Comparison of ENCODE assay signal across 20 cellular contexts in the genomic region with DNA sequence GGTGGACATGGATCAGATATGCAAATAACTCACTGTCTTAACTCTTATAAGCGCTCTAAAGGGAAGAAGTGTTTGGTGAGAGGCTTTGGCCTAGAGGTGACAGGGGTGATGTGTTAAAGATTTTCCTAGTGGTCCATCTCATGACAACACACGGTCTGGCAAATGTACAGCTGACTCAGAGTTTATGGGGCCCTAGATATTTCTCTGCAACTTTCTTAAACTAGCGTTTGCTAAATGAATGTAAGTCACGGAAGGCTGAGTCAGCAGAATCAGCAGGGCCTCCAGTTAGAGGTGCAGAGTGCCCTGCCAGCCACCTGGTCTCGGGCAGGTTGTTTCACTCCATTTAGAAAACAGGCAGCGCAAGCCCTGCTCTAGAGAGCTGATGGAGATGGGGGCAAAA. TPM values are rescaled to one million over a fixed set of nuclear protein-coding genes. Genes with fewer than 3 reads are reported as not detected.
DNase-seq lines count a peak whose midpoint lies in the region; ATAC-seq, FAIRE-seq and TF ChIP-seq lines count a peak whose summit lies in the region.
"Had no signal": no experiment of that assay in that cellular context is flagged by ENCODE, and none has a peak within 500 bp of the region (broad histone marks: within the 10 kb centered on the region; RNA-seq: fewer than 3 reads in every experiment).

No MANE protein-coding gene starts in this region.

- H3K4me3 Mint-ChIP-seq in T-helper 17 cell (no peak overlapping the region), osteocyte (ENCODE audit: unreplicated experiment) (no peak overlapping the region)

- H3K36me3 ChIP-seq in small intestine (ENCODE audit: control insufficient read depth in 2 of 2, insufficient read depth in 2 of 2, low read length in 2 of 2), result peaks cover 0 to 3% of the 10 kb centered on the region in 2 donors
- H3K36me3 ChIP-seq: SJCRH30 had no signal

- TF ChIP-seq CTCF in AG04450 (IDR thresholded peaks at IDR 0.05; ENCODE audit: low read depth, low read length), result no peak
- TF ChIP-seq CTCF in fibroblast of mammary gland (conservative IDR thresholded peaks at IDR 0.05; ENCODE audit: control insufficient read depth, insufficient read depth, low read depth, low read length), result no peak
- no peak for TF ChIP-seq CTCF in osteocyte (IDR thresholded peaks at IDR 0.05)

- H3K4me1 Mint-ChIP-seq in T-helper 17 cell (peaks cover 45% of the 10 kb centered on the region), osteocyte (ENCODE audit: unreplicated experiment) (no peaks in the 10 kb centered on the region)

- H3K27me3 ChIP-seq in AG04450 (ENCODE audit: control insufficient read depth, insufficient read depth, low read length) (no peaks in the 10 kb centered on the region), small intestine (ENCODE audit: control insufficient read depth in 2 of 2, insufficient read depth in 2 of 2, low read length in 2 of 2) (no peaks in the 10 kb centered on the region)
- H3K27me3 ChIP-seq: body of pancreas, SJCRH30 had no signal

- H3K27ac Mint-ChIP-seq in T-helper 17 cell (peak overlapping the region; percentile 79), osteocyte (ENCODE audit: unreplicated experiment) (no peak overlapping the region)

- H3K4me3 ChIP-seq in AG04450 (ENCODE audit: low read depth, low read length) (no peak overlapping the region), fibroblast of mammary gland (ENCODE audit: control insufficient read depth, low read depth, low read length) (no peak overlapping the region), small intestine (ENCODE audit: low read depth in 1 of 2, low read length in 2 of 2) (no peak overlapping the region)
- H3K4me3 ChIP-seq: body of pancreas, SJCRH30 had no signal

- WGBS in small intestine, 3 donors, result 86 to 90% (median 86%) methylated on average over 6 of the region's 6 CpGs

- H3K27me3 Mint-ChIP-seq in T-helper 17 cell, result no peaks in the 10 kb centered on the region
- H3K27me3 Mint-ChIP-seq in osteocyte (ENCODE audit: unreplicated experiment), result no peaks in the 10 kb centered on the region
- H3K27me3 Mint-ChIP-seq: stimulated activated naive B cell treated with anti-CD40 and anti-IgM and Interleukin-4, amounts not matched to agents 10 μg/mL and 1 μg/mL and 100 μg/mL, for 72 hours had no signal

- H3K27ac ChIP-seq in AG04450 (ENCODE audit: low read depth, low read length), result peak overlapping the region; percentile 58
- no peak overlapping the region for H3K27ac ChIP-seq in small intestine (ENCODE audit: low read depth in 1 of 2, low read length in 1 of 2)
- H3K27ac ChIP-seq: body of pancreas, C4-2B, SJCRH30 had no signal

- H3K9me3 ChIP-seq in AG04450 (ENCODE audit: control insufficient read depth, insufficient read depth, low read length) (no peaks in the 10 kb centered on the region), T-helper 17 cell (ENCODE audit: control insufficient read depth, low read length, poor library complexity, severe bottlenecking) (no peaks in the 10 kb centered on the region), small intestine (ENCODE audit: control insufficient read depth, low read depth) (no peaks in the 10 kb centered on the region)
- H3K9me3 ChIP-seq: body of pancreas, SJCRH30 had no signal

- no peak for FAIRE-seq in small intestine (lab: Jason Lieb, UNC)
- FAIRE-seq: G401.6, GM18507 had no signal

- H3K36me3 Mint-ChIP-seq in T-helper 17 cell (ENCODE audit: low read depth) (no peaks in the 10 kb centered on the region), osteocyte (ENCODE audit: unreplicated experiment) (peaks cover 29% of the 10 kb centered on the region)

- H3K4me1 ChIP-seq in small intestine (ENCODE audit: control insufficient read depth in 2 of 2, insufficient read depth in 1 of 2, low read depth in 1 of 2, low read length in 1 of 2), result no peaks in the 10 kb centered on the region

- no peak for ATAC-seq in T-helper 17 cell
- ATAC-seq: body of pancreas; left cardiac atrium; stimulated activated naive B cell treated with anti-CD40 and anti-IgM and Interleukin-4, amounts not matched to agents 10 μg/mL and 1 μg/mL and 100 μg/mL, for 72 hours had no signal

- CTCF ChIA-PET in AG04450 (lab: Charles Lee), result interaction anchor here (0.8 to 1.9 kb wide), 5 partner anchors 13 to 274 kb away, joined by 3 to 10 read pairs (median 7); a partner anchor contains a TSS

- no peaks in the 10 kb centered on the region for H3K9me3 Mint-ChIP-seq in osteocyte (ENCODE audit: unreplicated experiment)
- H3K9me3 Mint-ChIP-seq: stimulated activated naive B cell treated with anti-CD40 and anti-IgM and Interleukin-4, amounts not matched to agents 10 μg/mL and 1 μg/mL and 100 μg/mL, for 72 hours had no signal

- DNase-seq in AG04450 (ENCODE audit: low read depth, low spot score) (peak; percentile 65), EL (peak; percentile 65), T-helper 17 cell (no peak), fibroblast of mammary gland (ENCODE audit: low read depth) (peak; percentile 80), GDM1 (lab: John Stamatoyannopoulos, UW) (no peak), osteocyte (ENCODE audit: extremely low spot score, unreplicated experiment) (no peak), T-helper 9 cell (no peak), small intestine (no peak)
- DNase-seq: activated T-cell treated with anti-CD3 and anti-CD28 coated beads for 4 hours; body of pancreas; effector CD8-positive, alpha-beta T cell; left cardiac atrium; NCI-H2081; retina; SJCRH30; stimulated activated CD4-positive, alpha-beta T cell treated with anti-CD3 and anti-CD28 coated beads, Interleukin-4, amount 100 ng/mL, for 24 hours; stimulated activated naive B cell treated with anti-CD40 and anti-IgM and Interleukin-4, amounts not matched to agents 10 μg/mL and 1 μg/mL and 100 μg/mL, for 72 hours had no signal

- POLR2A ChIA-PET in AG04450 (lab: Yijun Ruan, JAX), result interaction anchor here (0.6 to 3.3 kb wide), 5 partner anchors 21 to 271 kb away, joined by 3 to 16 read pairs (median 4); a partner anchor contains a TSS

RNA-seq across cellular contexts. Expression of a gene that starts 40.1 kb away (rescaled TPM):
- polyA plus RNA-seq in AG04450 (2011; rRNA removed), result 11.9 and 13.7 TPM in 2 replicates
- 43.9 and 49.8 TPM in 2 replicates for polyA minus RNA-seq in AG04450 (2011; rRNA and poly(A)+ RNA removed)
- total RNA-seq in T-helper 17 cell, result 10 to 100 TPM; 31.1 to 32.0 TPM
- 22.1 and 24.0 TPM in 2 replicates for total RNA-seq in osteocyte
- 10 to 100 TPM; 13.2 to 23.5 (median 14.9) TPM for polyA plus RNA-seq in small intestine

RNA-seq across cellular contexts. Expression of a gene that starts 42.2 kb away (rescaled TPM):
- polyA plus RNA-seq in AG04450 (2011; rRNA removed) (37.3 and 49.3 TPM in 2 replicates), small intestine (10 to 100 TPM; 23.0 to 28.8 (median 23.7) TPM)
- 30.8 and 35.0 TPM in 2 replicates for polyA minus RNA-seq in AG04450 (2011; rRNA and poly(A)+ RNA removed)
- total RNA-seq in T-helper 17 cell (10 to 100 TPM; 14.2 to 15.1 TPM), osteocyte (32.4 and 35.8 TPM in 2 replicates)

Comparison
In these comparisons a context has a peak if more than half of its experiments do, and no peak if none do; other contexts are left out.
1. DNase-seq: peak in AG04450 (single experiment), EL (single experiment) and fibroblast of mammary gland (single experiment); none in T-helper 17 cell (0 of 3), GDM1 (single experiment), osteocyte (single experiment), T-helper 9 cell (single experiment) and small intestine (single experiment).